ENCODE assay signal across 1 cellular context in the genomic region with DNA sequence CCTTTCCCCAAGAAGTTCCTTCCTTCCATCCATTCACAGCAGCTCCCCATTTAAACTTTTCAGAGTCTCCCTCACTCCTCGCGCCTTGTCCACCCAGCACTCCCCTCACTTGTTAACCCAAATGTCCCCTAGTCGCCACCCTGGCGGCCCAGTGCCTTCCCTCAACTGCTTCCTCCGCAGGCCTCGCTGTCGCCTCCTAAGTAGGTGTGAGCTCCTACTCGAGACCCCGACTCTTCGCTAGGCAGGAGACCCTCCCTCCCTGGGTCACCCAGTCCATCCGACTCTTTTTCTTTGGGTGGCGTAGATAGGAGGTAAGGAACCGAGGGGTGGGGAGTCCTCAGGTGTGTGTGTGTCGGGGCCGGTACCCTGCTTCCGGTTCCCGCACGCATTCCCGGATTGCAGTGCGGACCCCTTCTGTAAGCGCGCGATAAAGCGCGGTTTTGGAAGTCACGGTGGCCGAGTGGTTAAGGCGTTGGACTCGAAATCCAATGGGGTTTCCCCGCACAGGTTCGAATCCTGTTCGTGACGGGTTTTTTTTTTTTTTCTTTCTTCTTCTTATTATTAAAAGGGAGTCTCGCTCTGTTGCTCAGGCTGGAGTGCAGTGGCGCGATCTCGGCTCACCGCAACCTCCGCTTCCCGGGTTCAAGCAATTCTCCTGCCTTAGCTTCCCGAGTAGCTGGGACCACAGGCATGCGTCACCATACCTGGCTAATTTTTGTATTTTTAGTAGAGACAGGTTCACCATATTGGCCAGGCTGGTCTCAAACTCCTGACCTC.
TF ChIP-seq lines count a peak whose summit lies in the region.

No MANE protein-coding gene starts in this region.

TF ChIP-seq in HepG2, 621 proteins besides CTCF, POLR2A, EP300 and RAD21 (continued from another document and continues in another):
- TF ChIP-seq, protein P1, sequence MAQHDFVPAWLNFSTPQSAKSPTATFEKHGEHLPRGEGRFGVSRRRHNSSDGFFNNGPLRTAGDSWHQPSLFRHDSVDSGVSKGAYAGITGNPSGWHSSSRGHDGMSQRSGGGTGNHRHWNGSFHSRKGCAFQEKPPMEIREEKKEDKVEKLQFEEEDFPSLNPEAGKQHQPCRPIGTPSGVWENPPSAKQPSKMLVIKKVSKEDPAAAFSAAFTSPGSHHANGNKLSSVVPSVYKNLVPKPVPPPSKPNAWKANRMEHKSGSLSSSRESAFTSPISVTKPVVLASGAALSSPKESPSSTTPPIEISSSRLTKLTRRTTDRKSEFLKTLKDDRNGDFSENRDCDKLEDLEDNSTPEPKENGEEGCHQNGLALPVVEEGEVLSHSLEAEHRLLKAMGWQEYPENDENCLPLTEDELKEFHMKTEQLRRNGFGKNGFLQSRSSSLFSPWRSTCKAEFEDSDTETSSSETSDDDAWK (CRISPR knock-in tag; IDR thresholded peaks at IDR 0.05) = no peak
- no peak for TF ChIP-seq NR1H2 (CRISPR knock-in tag; IDR thresholded peaks at IDR 0.05; ENCODE audit: borderline replicate concordance, low read depth)
- no peak for TF ChIP-seq SETDB1 (CRISPR knock-in tag; IDR thresholded peaks at IDR 0.05; ENCODE audit: borderline replicate concordance)
- TF ChIP-seq ZNF12 (CRISPR knock-in tag; IDR thresholded peaks at IDR 0.05) = no peak
- TF ChIP-seq, protein P2, sequence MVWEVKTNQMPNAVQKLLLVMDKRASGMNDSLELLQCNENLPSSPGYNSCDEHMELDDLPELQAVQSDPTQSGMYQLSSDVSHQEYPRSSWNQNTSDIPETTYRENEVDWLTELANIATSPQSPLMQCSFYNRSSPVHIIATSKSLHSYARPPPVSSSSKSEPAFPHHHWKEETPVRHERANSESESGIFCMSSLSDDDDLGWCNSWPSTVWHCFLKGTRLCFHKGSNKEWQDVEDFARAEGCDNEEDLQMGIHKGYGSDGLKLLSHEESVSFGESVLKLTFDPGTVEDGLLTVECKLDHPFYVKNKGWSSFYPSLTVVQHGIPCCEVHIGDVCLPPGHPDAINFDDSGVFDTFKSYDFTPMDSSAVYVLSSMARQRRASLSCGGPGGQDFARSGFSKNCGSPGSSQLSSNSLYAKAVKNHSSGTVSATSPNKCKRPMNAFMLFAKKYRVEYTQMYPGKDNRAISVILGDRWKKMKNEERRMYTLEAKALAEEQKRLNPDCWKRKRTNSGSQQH (CRISPR knock-in tag; IDR thresholded peaks at IDR 0.05; ENCODE audit: low read depth) = 0 out of 2 replicates have a peak, but pooled peaks have one; percentile 23
- TF ChIP-seq, protein P3, sequence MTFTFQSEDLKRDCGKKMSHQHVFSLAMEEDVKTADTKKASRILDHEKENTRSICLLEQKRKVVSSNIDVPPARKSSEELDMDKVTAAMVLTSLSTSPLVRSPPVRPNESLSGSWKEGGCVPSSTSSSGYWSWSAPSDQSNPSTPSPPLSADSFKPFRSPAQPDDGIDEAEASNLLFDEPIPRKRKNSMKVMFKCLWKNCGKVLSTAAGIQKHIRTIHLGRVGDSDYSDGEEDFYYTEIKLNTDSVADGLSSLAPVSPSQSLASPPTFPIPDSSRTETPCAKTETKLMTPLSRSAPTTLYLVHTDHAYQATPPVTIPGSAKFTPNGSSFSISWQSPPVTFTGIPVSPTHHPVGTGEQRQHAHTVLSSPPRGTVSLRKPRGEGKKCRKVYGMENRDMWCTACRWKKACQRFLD (CRISPR knock-in tag; IDR thresholded peaks at IDR 0.05; ENCODE audit: borderline replicate concordance) = 0 out of 2 replicates have a peak, but pooled peaks have one; percentile 51
- TF ChIP-seq, protein P4, sequence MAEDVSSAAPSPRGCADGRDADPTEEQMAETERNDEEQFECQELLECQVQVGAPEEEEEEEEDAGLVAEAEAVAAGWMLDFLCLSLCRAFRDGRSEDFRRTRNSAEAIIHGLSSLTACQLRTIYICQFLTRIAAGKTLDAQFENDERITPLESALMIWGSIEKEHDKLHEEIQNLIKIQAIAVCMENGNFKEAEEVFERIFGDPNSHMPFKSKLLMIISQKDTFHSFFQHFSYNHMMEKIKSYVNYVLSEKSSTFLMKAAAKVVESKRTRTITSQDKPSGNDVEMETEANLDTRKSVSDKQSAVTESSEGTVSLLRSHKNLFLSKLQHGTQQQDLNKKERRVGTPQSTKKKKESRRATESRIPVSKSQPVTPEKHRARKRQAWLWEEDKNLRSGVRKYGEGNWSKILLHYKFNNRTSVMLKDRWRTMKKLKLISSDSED (CRISPR knock-in tag; IDR thresholded peaks at IDR 0.05) = no peak
- TF ChIP-seq ZNF703 (CRISPR knock-in tag; IDR thresholded peaks at IDR 0.05; ENCODE audit: borderline replicate concordance) = no peak
- TF ChIP-seq KDM2A (CRISPR knock-in tag; IDR thresholded peaks at IDR 0.05; ENCODE audit: borderline replicate concordance, low read depth) = peak; percentile 87
- TF ChIP-seq ZFP1 (CRISPR knock-in tag; IDR thresholded peaks at IDR 0.05) = peak; percentile 36; the same call in 1 of the 2 replicates
- TF ChIP-seq, protein P5, sequence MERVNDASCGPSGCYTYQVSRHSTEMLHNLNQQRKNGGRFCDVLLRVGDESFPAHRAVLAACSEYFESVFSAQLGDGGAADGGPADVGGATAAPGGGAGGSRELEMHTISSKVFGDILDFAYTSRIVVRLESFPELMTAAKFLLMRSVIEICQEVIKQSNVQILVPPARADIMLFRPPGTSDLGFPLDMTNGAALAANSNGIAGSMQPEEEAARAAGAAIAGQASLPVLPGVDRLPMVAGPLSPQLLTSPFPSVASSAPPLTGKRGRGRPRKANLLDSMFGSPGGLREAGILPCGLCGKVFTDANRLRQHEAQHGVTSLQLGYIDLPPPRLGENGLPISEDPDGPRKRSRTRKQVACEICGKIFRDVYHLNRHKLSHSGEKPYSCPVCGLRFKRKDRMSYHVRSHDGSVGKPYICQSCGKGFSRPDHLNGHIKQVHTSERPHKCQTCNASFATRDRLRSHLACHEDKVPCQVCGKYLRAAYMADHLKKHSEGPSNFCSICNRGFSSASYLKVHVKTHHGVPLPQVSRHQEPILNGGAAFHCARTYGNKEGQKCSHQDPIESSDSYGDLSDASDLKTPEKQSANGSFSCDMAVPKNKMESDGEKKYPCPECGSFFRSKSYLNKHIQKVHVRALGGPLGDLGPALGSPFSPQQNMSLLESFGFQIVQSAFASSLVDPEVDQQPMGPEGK (CRISPR knock-in tag; IDR thresholded peaks at IDR 0.05) = no peak; the same call in 1 of the 2 replicates
- no peak for TF ChIP-seq FLYWCH1 (CRISPR knock-in tag; IDR thresholded peaks at IDR 0.05)
- TF ChIP-seq, protein P6, sequence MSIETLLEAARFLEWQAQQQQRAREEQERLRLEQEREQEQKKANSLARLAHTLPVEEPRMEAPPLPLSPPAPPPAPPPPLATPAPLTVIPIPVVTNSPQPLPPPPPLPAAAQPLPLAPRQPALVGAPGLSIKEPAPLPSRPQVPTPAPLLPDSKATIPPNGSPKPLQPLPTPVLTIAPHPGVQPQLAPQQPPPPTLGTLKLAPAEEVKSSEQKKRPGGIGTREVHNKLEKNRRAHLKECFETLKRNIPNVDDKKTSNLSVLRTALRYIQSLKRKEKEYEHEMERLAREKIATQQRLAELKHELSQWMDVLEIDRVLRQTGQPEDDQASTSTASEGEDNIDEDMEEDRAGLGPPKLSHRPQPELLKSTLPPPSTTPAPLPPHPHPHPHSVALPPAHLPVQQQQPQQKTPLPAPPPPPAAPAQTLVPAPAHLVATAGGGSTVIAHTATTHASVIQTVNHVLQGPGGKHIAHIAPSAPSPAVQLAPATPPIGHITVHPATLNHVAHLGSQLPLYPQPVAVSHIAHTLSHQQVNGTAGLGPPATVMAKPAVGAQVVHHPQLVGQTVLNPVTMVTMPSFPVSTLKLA (IDR thresholded peaks at IDR 0.05) = no peak
- no peak for TF ChIP-seq ZBTB42 (CRISPR knock-in tag; IDR thresholded peaks at IDR 0.05)
- 0 out of 2 replicates have a peak, but pooled peaks have one; percentile 13 for TF ChIP-seq CEBPG (CRISPR knock-in tag; IDR thresholded peaks at IDR 0.05)
- TF ChIP-seq CCAR2 (optimal IDR thresholded peaks at IDR 0.05; ENCODE audit: low read depth, low read length) = no peak
- TF ChIP-seq ZBTB7B (CRISPR knock-in tag; IDR thresholded peaks at IDR 0.05) = peak; percentile 76
- peak; percentile 12; the same call in 1 of the 2 replicates for TF ChIP-seq MAZ (IDR thresholded peaks at IDR 0.05; ENCODE audit: borderline replicate concordance, low read depth, low read length)
- TF ChIP-seq MAZ (CRISPR knock-in tag; IDR thresholded peaks at IDR 0.05; ENCODE audit: low read depth) = no peak
- TF ChIP-seq ZNF44 (CRISPR knock-in tag; IDR thresholded peaks at IDR 0.05) = no peak
- TF ChIP-seq ESRRA (CRISPR knock-in tag; IDR thresholded peaks at IDR 0.05; ENCODE audit: low read depth) = 0 out of 2 replicates have a peak, but pooled peaks have one; percentile 26
- TF ChIP-seq, protein P7, sequence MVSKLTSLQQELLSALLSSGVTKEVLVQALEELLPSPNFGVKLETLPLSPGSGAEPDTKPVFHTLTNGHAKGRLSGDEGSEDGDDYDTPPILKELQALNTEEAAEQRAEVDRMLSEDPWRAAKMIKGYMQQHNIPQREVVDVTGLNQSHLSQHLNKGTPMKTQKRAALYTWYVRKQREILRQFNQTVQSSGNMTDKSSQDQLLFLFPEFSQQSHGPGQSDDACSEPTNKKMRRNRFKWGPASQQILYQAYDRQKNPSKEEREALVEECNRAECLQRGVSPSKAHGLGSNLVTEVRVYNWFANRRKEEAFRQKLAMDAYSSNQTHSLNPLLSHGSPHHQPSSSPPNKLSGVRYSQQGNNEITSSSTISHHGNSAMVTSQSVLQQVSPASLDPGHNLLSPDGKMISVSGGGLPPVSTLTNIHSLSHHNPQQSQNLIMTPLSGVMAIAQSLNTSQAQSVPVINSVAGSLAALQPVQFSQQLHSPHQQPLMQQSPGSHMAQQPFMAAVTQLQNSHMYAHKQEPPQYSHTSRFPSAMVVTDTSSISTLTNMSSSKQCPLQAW (CRISPR knock-in tag; IDR thresholded peaks at IDR 0.05) = no peak
- TF ChIP-seq KDM3A (CRISPR knock-in tag; IDR thresholded peaks at IDR 0.05; ENCODE audit: low read depth) = 0 out of 2 replicates have a peak, but pooled peaks have one; percentile 17
- no peak for TF ChIP-seq ZNF605 (CRISPR knock-in tag; IDR thresholded peaks at IDR 0.05)
- TF ChIP-seq, protein P8, sequence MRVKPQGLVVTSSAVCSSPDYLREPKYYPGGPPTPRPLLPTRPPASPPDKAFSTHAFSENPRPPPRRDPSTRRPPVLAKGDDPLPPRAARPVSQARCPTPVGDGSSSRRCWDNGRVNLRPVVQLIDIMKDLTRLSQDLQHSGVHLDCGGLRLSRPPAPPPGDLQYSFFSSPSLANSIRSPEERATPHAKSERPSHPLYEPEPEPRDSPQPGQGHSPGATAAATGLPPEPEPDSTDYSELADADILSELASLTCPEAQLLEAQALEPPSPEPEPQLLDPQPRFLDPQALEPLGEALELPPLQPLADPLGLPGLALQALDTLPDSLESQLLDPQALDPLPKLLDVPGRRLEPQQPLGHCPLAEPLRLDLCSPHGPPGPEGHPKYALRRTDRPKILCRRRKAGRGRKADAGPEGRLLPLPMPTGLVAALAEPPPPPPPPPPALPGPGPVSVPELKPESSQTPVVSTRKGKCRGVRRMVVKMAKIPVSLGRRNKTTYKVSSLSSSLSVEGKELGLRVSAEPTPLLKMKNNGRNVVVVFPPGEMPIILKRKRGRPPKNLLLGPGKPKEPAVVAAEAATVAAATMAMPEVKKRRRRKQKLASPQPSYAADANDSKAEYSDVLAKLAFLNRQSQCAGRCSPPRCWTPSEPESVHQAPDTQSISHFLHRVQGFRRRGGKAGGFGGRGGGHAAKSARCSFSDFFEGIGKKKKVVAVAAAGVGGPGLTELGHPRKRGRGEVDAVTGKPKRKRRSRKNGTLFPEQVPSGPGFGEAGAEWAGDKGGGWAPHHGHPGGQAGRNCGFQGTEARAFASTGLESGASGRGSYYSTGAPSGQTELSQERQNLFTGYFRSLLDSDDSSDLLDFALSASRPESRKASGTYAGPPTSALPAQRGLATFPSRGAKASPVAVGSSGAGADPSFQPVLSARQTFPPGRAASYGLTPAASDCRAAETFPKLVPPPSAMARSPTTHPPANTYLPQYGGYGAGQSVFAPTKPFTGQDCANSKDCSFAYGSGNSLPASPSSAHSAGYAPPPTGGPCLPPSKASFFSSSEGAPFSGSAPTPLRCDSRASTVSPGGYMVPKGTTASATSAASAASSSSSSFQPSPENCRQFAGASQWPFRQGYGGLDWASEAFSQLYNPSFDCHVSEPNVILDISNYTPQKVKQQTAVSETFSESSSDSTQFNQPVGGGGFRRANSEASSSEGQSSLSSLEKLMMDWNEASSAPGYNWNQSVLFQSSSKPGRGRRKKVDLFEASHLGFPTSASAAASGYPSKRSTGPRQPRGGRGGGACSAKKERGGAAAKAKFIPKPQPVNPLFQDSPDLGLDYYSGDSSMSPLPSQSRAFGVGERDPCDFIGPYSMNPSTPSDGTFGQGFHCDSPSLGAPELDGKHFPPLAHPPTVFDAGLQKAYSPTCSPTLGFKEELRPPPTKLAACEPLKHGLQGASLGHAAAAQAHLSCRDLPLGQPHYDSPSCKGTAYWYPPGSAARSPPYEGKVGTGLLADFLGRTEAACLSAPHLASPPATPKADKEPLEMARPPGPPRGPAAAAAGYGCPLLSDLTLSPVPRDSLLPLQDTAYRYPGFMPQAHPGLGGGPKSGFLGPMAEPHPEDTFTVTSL (CRISPR knock-in tag; IDR thresholded peaks at IDR 0.05; ENCODE audit: borderline replicate concordance) = no peak
- TF ChIP-seq HMGA1 (CRISPR knock-in tag; conservative IDR thresholded peaks at IDR 0.05) = no peak
- no peak for TF ChIP-seq NPAS2 (CRISPR knock-in tag; IDR thresholded peaks at IDR 0.05; ENCODE audit: borderline replicate concordance)
- TF ChIP-seq AHR (CRISPR knock-in tag; IDR thresholded peaks at IDR 0.05) = no peak
- TF ChIP-seq ETV5 (CRISPR knock-in tag; IDR thresholded peaks at IDR 0.05; ENCODE audit: borderline replicate concordance) = peak; percentile 92
- TF ChIP-seq ARNTL (CRISPR knock-in tag; IDR thresholded peaks at IDR 0.05) = 0 out of 2 replicates have a peak, but pooled peaks have one; percentile 46
- TF ChIP-seq, protein P9, sequence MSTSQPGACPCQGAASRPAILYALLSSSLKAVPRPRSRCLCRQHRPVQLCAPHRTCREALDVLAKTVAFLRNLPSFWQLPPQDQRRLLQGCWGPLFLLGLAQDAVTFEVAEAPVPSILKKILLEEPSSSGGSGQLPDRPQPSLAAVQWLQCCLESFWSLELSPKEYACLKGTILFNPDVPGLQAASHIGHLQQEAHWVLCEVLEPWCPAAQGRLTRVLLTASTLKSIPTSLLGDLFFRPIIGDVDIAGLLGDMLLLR (CRISPR knock-in tag; IDR thresholded peaks at IDR 0.05) = no peak
- TF ChIP-seq, protein P10, sequence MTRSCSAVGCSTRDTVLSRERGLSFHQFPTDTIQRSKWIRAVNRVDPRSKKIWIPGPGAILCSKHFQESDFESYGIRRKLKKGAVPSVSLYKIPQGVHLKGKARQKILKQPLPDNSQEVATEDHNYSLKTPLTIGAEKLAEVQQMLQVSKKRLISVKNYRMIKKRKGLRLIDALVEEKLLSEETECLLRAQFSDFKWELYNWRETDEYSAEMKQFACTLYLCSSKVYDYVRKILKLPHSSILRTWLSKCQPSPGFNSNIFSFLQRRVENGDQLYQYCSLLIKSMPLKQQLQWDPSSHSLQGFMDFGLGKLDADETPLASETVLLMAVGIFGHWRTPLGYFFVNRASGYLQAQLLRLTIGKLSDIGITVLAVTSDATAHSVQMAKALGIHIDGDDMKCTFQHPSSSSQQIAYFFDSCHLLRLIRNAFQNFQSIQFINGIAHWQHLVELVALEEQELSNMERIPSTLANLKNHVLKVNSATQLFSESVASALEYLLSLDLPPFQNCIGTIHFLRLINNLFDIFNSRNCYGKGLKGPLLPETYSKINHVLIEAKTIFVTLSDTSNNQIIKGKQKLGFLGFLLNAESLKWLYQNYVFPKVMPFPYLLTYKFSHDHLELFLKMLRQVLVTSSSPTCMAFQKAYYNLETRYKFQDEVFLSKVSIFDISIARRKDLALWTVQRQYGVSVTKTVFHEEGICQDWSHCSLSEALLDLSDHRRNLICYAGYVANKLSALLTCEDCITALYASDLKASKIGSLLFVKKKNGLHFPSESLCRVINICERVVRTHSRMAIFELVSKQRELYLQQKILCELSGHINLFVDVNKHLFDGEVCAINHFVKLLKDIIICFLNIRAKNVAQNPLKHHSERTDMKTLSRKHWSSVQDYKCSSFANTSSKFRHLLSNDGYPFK (CRISPR knock-in tag; IDR thresholded peaks at IDR 0.05; ENCODE audit: borderline replicate concordance) = peak; percentile 80; the same call in 1 of the 2 replicates
- no peak for TF ChIP-seq DNMT3B (CRISPR knock-in tag; conservative IDR thresholded peaks at IDR 0.05)
